In genomic region chr5:31648326-31648725, GRCh38 we compare ENCODE assay signal across 8 cellular contexts. TPM values are rescaled to one million over a fixed set of nuclear protein-coding genes. Genes with fewer than 3 reads are reported as not detected.
"Had no signal": no experiment of that assay in that cellular context is flagged by ENCODE, and none has a peak within 500 bp of the region (broad histone marks: within the 10 kb centered on the region; RNA-seq: fewer than 3 reads in every experiment).

No MANE protein-coding gene starts in this region.

- H3K4me3 ChIP-seq: GM23248, HAP-1 had no signal

- H3K4me3 Mint-ChIP-seq: IgD-negative memory B cell had no signal

- H3K9me3 ChIP-seq: HAP-1 had no signal

- H3K9me3 Mint-ChIP-seq: IgD-negative memory B cell had no signal

- ATAC-seq: HCT116 had no signal

- H3K27me3 Mint-ChIP-seq: IgD-negative memory B cell had no signal

- H3K4me1 ChIP-seq: HAP-1 had no signal

- H3K27ac ChIP-seq: GM23248 had no signal

- DNase-seq: GM23248, GOT3, H7, KBM-7 had no signal

- H3K4me1 Mint-ChIP-seq: IgD-negative memory B cell had no signal

- H3K27ac Mint-ChIP-seq: IgD-negative memory B cell had no signal

- H3K36me3 ChIP-seq: HAP-1 had no signal

RNA-seq across cellular contexts. Expression of gene PDZD2, which starts 9.4 kb away (rescaled TPM):
- total RNA-seq: GM23248, HT-29 had no signal
